Comparison of ENCODE assay signal across 12 cellular contexts in the genomic region with DNA sequence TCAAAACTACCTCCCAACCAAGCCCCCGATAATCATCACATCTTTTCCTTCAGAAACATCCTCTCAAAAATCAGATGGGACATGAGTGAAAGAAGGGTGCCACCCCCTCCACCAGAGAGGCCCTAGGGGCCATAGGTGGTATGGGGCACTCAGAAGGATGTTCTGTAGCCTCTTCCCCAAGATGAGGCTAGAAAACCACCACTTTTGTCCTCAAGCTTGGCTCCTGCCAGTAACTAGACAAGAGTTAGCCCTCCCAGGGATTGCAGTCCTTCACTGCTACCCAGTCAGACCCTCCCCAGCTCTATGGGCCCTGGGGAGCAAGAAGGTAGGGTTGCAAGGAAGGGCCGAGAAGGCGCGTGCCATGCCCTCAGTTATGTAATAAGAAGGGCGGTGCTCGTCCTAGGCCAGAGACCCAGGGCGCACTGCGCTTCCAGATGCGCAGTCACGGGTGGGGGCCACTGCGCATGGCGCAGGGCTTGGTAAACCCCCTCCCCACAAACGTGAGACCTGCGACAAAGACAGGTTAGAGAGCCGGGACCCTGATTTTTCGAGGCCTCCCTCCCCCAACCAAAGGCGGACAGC.
DNase-seq lines count a peak whose midpoint lies in the region; TF ChIP-seq lines count a peak whose summit lies in the region.
"Had no signal": no experiment of that assay in that cellular context is flagged by ENCODE, and none has a peak within 500 bp of the region (broad histone marks: within the 10 kb centered on the region; RNA-seq: fewer than 3 reads in every experiment).

No MANE protein-coding gene starts in this region.

- H3K4me1 Mint-ChIP-seq in MCF 10A (ENCODE audit: insufficient read depth, unreplicated experiment) = peaks cover 88% of the 10 kb centered on the region

- no peak overlapping the region for H2AFZ ChIP-seq in mammary epithelial cell (ENCODE audit: low read depth, low read length)

- POLR2A ChIA-PET in MCF 10A (lab: Yijun Ruan, JAX) = interaction anchor here (0.6 to 11.5 kb wide), 8 partner anchors 8 to 77 kb away, joined by 3 to 372 read pairs (median 35); a partner anchor contains a TSS

- no peaks in the 10 kb centered on the region for H3K27me3 Mint-ChIP-seq in MCF 10A (ENCODE audit: insufficient read depth, unreplicated experiment)
- H3K27me3 Mint-ChIP-seq: brain had no signal

- no peaks in the 10 kb centered on the region for H3K9me3 Mint-ChIP-seq in MCF 10A (ENCODE audit: unreplicated experiment)
- H3K9me3 Mint-ChIP-seq: activated CD4-positive, alpha-beta memory T cell treated with anti-CD3 and anti-CD28 coated beads for 36 hours; type B pancreatic cell had no signal

- CTCF ChIA-PET in MCF 10A (lab: Yijun Ruan, JAX) = interaction anchor here (0.7 to 28.1 kb wide), 5 partner anchors 11 to 47 kb away, joined by 4 to 790 read pairs (median 59); no protein-coding TSS in a partner anchor
- CTCF ChIA-PET in mammary epithelial cell (lab: Charles Lee; ENCODE audit: low non-redundant PET) = no interaction called here

- in situ Hi-C loops in mammary epithelial cell (cut with MboI; ENCODE audit: low sequenced_read_pairs in 2 of 2) = loop anchor here in 1 of 2 donors (10.0 kb wide), 1 partner anchor 143 kb away; no protein-coding TSS in a partner anchor

- no peaks in the 10 kb centered on the region for H4K20me1 ChIP-seq in mammary epithelial cell (ENCODE audit: insufficient read depth, low read length)

- no peak overlapping the region for H3K4me2 ChIP-seq in mammary epithelial cell (ENCODE audit: insufficient read depth, low read depth, low read length)

- H3K4me3 ChIP-seq in mammary epithelial cell (replicated peaks in 1 of 3; ENCODE audit: insufficient read depth in 1 of 3, low read depth in 2 of 3, low read length in 3 of 3) (no peak overlapping the region), mucosa of rectum (ENCODE audit: low read length in 2 of 2) (peak overlapping the region; percentile 86 to 96)

- intact Hi-C loops in MCF 10A (cut with micrococcal nuclease) = loop anchor here (2.0 kb wide), 1 partner anchor 17 kb away; no protein-coding TSS in a partner anchor
- intact Hi-C loops in mammary epithelial cell (cut with micrococcal nuclease) = no loop called here

- H3K27ac ChIP-seq in mammary epithelial cell (ENCODE audit: insufficient read depth, low read depth, low read length) = no peak overlapping the region
- peak overlapping the region; percentile 100 for H3K27ac ChIP-seq in caudate nucleus (ENCODE audit: low read depth, low read length)
- peak overlapping the region; percentile 91 to 98 for H3K27ac ChIP-seq in mucosa of rectum (ENCODE audit: low read depth in 2 of 2, low read length in 2 of 2)

- peaks cover 78% of the 10 kb centered on the region for H3K79me2 ChIP-seq in mammary epithelial cell (ENCODE audit: insufficient read depth, low read length)

- BruUV-seq in MCF 10A (replicated peaks; lab: Mats Ljungman, UMichigan) = no TSS peak
- no TSS peak for BruUV-seq in mammary epithelial cell (replicated peaks; lab: Mats Ljungman, UMichigan)

- H3K4me3 Mint-ChIP-seq in MCF 10A (ENCODE audit: unreplicated experiment) = peak overlapping the region; percentile 80
- H3K4me3 Mint-ChIP-seq: type B pancreatic cell had no signal

- no peaks in the 10 kb centered on the region for H3K27me3 ChIP-seq in mammary epithelial cell (ENCODE audit: insufficient read depth, low read length)
- no peaks in the 10 kb centered on the region for H3K27me3 ChIP-seq in mucosa of rectum (ENCODE audit: control insufficient read depth in 2 of 2, insufficient read depth in 2 of 2, low read length in 2 of 2)

- H3K36me3 Mint-ChIP-seq in MCF 10A (ENCODE audit: insufficient read depth, unreplicated experiment) = peaks cover 62% of the 10 kb centered on the region

- H3K9ac ChIP-seq in mammary epithelial cell (ENCODE audit: insufficient read depth, low read length) (no peak overlapping the region), mucosa of rectum (ENCODE audit: low read depth in 1 of 2, low read length in 2 of 2) (peak overlapping the region; percentile 85 to 96)

- 92% methylated on average over 5 of the region's 17 CpGs for WGBS in mammary epithelial cell (ENCODE audit: low coverage, missing lambda C conversion rate)

- no peak for DNase-seq in MCF 10A (ENCODE audit: unreplicated experiment)
- no peak for DNase-seq in mammary epithelial cell
- DNase-seq in caudate nucleus (lab: John Stamatoyannopoulos, UW) = peak in 8 of 61 donors; percentile 18 to 53 (median 32)
- DNase-seq in ureter (ENCODE audit: low spot score) = peak; percentile 54
- no peak for DNase-seq in effector CD8-positive, alpha-beta T cell (lab: John Stamatoyannopoulos, UW)
- DNase-seq in SKM-1 (lab: John Stamatoyannopoulos, UW; ENCODE audit: unreplicated experiment) = no peak
- DNase-seq in AG08395 (ENCODE audit: low spot score) = no peak
- DNase-seq: activated CD4-positive, alpha-beta memory T cell treated with anti-CD3 and anti-CD28 coated beads for 36 hours; NCI-H2081 had no signal

- H3K4me1 ChIP-seq in mammary epithelial cell (ENCODE audit: insufficient read depth, low read length) = peaks cover 23% of the 10 kb centered on the region
- peaks cover 49 to 57% of the 10 kb centered on the region in 2 donors for H3K4me1 ChIP-seq in mucosa of rectum (ENCODE audit: control insufficient read depth in 2 of 2, insufficient read depth in 2 of 2, low read length in 2 of 2)

- no peak overlapping the region for H3K27ac Mint-ChIP-seq in MCF 10A (ENCODE audit: low read depth, unreplicated experiment)
- H3K27ac Mint-ChIP-seq: type B pancreatic cell had no signal

- TF ChIP-seq CTCF in MCF 10A (IDR thresholded peaks at IDR 0.05; ENCODE audit: unreplicated experiment) (no peak), mammary epithelial cell (conservative IDR thresholded peaks at IDR 0.05 in 1 of 2, IDR thresholded peaks at IDR 0.05 in 1 of 2; ENCODE audit: extremely low read depth in 1 of 2, insufficient read depth in 1 of 2, low read depth in 1 of 2, low read length in 2 of 2) (no peak)

- dilution Hi-C loops in mammary epithelial cell (cut with HindIII; ENCODE audit: low sequenced_read_pairs) = loop anchor here (5.0 kb wide), 1 partner anchor 51 kb away; no protein-coding TSS in a partner anchor

- no peaks in the 10 kb centered on the region for H3K9me3 ChIP-seq in mammary epithelial cell (replicated peaks; ENCODE audit: insufficient read depth, low read length)
- H3K9me3 ChIP-seq in mucosa of rectum (ENCODE audit: control insufficient read depth in 2 of 2, low read length in 2 of 2) = no peaks in the 10 kb centered on the region

- peaks cover 4% of the 10 kb centered on the region for H3K36me3 ChIP-seq in mammary epithelial cell (ENCODE audit: insufficient read depth, low read length)
- H3K36me3 ChIP-seq in mucosa of rectum (ENCODE audit: control insufficient read depth in 2 of 2, insufficient read depth in 2 of 2, low read length in 2 of 2) = peaks cover 29 to 37% of the 10 kb centered on the region in 2 donors

Comparison
In these comparisons a context has a peak if more than half of its experiments do, and no peak if none do; other contexts are left out.
1. H3K4me3 ChIP-seq: peak in mucosa of rectum (2 of 2); none in mammary epithelial cell (0 of 3).